28 cellular contexts compared by ENCODE assay signal in the genomic region with DNA sequence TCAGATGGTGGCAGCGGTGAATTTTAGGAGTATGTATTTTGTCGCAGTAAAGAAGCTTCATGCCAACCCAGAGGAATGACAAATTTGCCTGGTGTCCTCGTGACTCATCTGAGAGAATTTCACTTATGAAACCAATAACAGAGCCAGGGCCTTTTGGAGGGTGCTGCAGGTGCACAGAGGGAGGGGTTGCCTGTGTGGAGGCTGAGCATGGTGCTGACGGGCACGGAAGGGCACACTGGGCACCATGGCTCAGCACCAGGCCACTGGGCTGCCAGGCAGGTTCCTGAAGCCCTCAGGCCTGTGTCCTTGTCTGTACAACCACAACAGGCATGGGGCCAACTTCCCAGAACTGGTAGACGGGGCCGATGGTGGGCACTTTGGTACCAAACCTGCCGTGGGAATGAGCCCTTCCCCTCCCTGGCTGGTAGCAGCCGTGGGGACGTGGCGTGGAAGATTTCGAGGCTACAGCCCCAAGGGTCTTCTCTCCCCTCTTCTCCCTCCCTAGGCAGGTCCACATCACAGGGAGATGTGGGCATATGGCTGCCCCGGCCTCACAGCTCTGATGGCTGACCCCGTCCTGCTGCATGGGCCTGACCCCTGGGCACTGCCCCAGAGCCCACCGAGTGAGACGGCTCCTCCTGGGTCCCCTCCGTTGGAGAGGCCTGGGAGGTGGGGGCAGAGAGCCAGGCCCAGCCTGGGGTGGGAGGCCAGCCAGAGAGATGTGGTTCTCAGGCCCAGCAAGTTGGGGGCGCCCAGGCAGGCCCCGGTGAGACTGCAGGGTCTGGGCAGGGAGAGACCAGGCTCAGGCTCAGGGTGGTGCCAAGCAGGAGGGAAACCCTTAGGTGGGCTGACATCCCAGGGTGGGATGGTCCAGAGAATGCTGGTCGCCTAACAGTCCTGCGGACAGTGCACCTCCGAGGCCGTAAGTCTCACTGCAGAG. TPM values are rescaled to one million over a fixed set of nuclear protein-coding genes. Genes with fewer than 3 reads are reported as not detected.
DNase-seq lines count a peak whose midpoint lies in the region; ATAC-seq, FAIRE-seq and TF ChIP-seq lines count a peak whose summit lies in the region.
"Had no signal": no experiment of that assay in that cellular context is flagged by ENCODE, and none has a peak within 500 bp of the region (broad histone marks: within the 10 kb centered on the region; RNA-seq: fewer than 3 reads in every experiment).

No MANE protein-coding gene starts in this region.

- H4K91ac ChIP-seq in H1 (replicated peaks; ENCODE audit: insufficient read length, low read length), result no peak overlapping the region

- no peaks in the 10 kb centered on the region for H3K27me3 ChIP-seq in H1 (replicated peaks in 1 of 4; ENCODE audit: control insufficient read depth in 3 of 4, extremely low read depth in 1 of 4, insufficient read depth in 3 of 4, low read length in 3 of 4)
- H3K27me3 ChIP-seq: cardiac muscle cell, uterus had no signal

- peaks cover 0 to 5% (median 0%) of the 10 kb centered on the region in 4 experiments; a peak in 2 of 7 replicates for H3K4me1 ChIP-seq in H1 (replicated peaks in 1 of 4; ENCODE audit: control insufficient read depth in 3 of 4, insufficient read depth in 4 of 4, low read length in 3 of 4)
- H3K4me1 ChIP-seq: gastroesophageal sphincter, uterus had no signal

- peaks cover 0 to 7% of the 10 kb centered on the region in 2 experiments for H4K20me1 ChIP-seq in H1 (replicated peaks in 1 of 2; ENCODE audit: control insufficient read depth in 1 of 2, insufficient read depth in 2 of 2, low read length in 2 of 2)

- no peak overlapping the region for H2BK15ac ChIP-seq in H1 (ENCODE audit: low read length)

- peaks cover 4% of the 10 kb centered on the region; the same call in 1 of the 2 replicates for H3K23me2 ChIP-seq in H1 (ENCODE audit: low read depth, low read length)

- DNase-seq in Ammon's horn (ENCODE audit: low spot score), result peak; percentile 45
- DNase-seq in HTR-8/SVneo (ENCODE audit: insufficient read length, low spot score), result no peak
- no peak for DNase-seq in H1 (ENCODE audit: low read depth in 1 of 2, low spot score in 2 of 2)
- DNase-seq in posterior vena cava (ENCODE audit: low spot score), result peak; percentile 72
- DNase-seq in NCI-H146 treated with DMSO at 0.1 percent for 48 hours (lab: John Stamatoyannopoulos, UW; ENCODE audit: unreplicated experiment), result no peak
- DNase-seq in amygdala (lab: John Stamatoyannopoulos, UW), result no peak
- DNase-seq: activated CD4-positive, alpha-beta T cell treated with anti-CD3 and anti-CD28 coated beads, Interleukin-2, amount 10 ng/mL, durations not matched to agents 24 days and 14 days; activated naive CD4-positive, alpha-beta T cell treated with anti-CD3 and anti-CD28 coated beads for 36 hours; activated T-cell treated with anti-CD3 and anti-CD28 coated beads, Interleukin-2, amount 50 U/mL, for 4 hours; amniotic stem cell; CD4-positive, alpha-beta memory T cell; endodermal cell; GOT3; NCI-H1694; NCI-H2171 treated with DMSO at 0.1 percent for 48 hours; NCI-H524 treated with DMSO at 0.1 percent for 48 hours; stimulated activated CD4-positive, alpha-beta T cell treated with anti-CD3 and anti-CD28 coated beads, Interleukin-12 subunit alpha, Interleukin-12 subunit beta, amount 100 ng/mL, for 4 hours; stimulated activated CD4-positive, alpha-beta T cell treated with anti-CD3 and anti-CD28 coated beads, Interleukin-4, amount 100 ng/mL, for 24 hours; stimulated activated naive B cell treated with anti-CD40 and anti-IgM and Interleukin-4, amounts not matched to agents 10 μg/mL and 1 μg/mL and 100 μg/mL, for 72 hours; T-helper 2 cell; uterus had no signal

- no peak overlapping the region for H2BK20ac ChIP-seq in H1 (ENCODE audit: low read length)

- WGBS in H1 (ENCODE audit: extremely low coverage in 1 of 2, insufficient coverage in 1 of 2, insufficient read length in 1 of 2, insufficient replicate concordance in 2 of 2, low coverage in 1 of 2, low lambda C conversion rate in 2 of 2, missing lambda C conversion rate in 1 of 2), 2 experiments, result 91% methylated on average over 21 of the region's 23 CpGs; no CpG with 5 or more reads in 1 of the 2 experiments

- CTCF ChIA-PET in H1 (lab: Charles Lee; ENCODE audit: partially characterized antibody), result interaction anchor here (1.0 kb wide), 1 partner anchor 15 kb away, joined by 3 read pairs; no protein-coding TSS in a partner anchor

- TF ChIP-seq EP300 in H1 (IDR thresholded peaks at IDR 0.05; ENCODE audit: borderline replicate concordance in 1 of 2, low read depth in 2 of 2, low read length in 2 of 2), result no peak

- no peak overlapping the region for H3K4me3 ChIP-seq in H1 (ENCODE audit: extremely low read depth in 1 of 4, insufficient read depth in 2 of 4, low read depth in 3 of 4, low read length in 4 of 4)
- H3K4me3 ChIP-seq: cardiac muscle cell, gastroesophageal sphincter, SK-N-MC, uterus had no signal

- no peak overlapping the region for H3K9ac ChIP-seq in H1 (replicated peaks in 1 of 4; ENCODE audit: extremely low read depth in 1 of 4, low read depth in 3 of 4, low read length in 3 of 4)
- H3K9ac ChIP-seq: KMS-11 had no signal

- TF ChIP-seq POLR2A in H1 (IDR thresholded peaks at IDR 0.05; ENCODE audit: control extremely low read depth in 1 of 2, low read depth in 2 of 2, low read length in 2 of 2), result no peak

- intact Hi-C loops in posterior vena cava (cut with DNase I), result no loop called here

- no peak overlapping the region for H2AFZ ChIP-seq in H1 (ENCODE audit: low read length)

- H3K23ac ChIP-seq in H1 (ENCODE audit: insufficient read length), result no peak overlapping the region

- no peak for TF ChIP-seq RAD21 in H1 (IDR thresholded peaks at IDR 0.05 in 1 of 2, conservative IDR thresholded peaks at IDR 0.05 in 1 of 2; ENCODE audit: low read depth in 2 of 2, low read length in 2 of 2)

- H3K14ac ChIP-seq in H1 (ENCODE audit: insufficient read length), result no peak overlapping the region

- no peak overlapping the region for H2AK5ac ChIP-seq in H1 (ENCODE audit: low read depth, low read length)

- H3K27ac ChIP-seq in H1 (ENCODE audit: low read depth, low read length), result no peak overlapping the region
- H3K27ac ChIP-seq: cardiac muscle cell, gastroesophageal sphincter, KMS-11, SK-N-MC, uterus had no signal

- no peak overlapping the region for H2BK12ac ChIP-seq in H1 (ENCODE audit: low read depth, low read length)

- 0 out of 2 replicates have a peak, but pooled peaks cover 2% of the 10 kb centered on the region for H3K79me1 ChIP-seq in H1 (ENCODE audit: low read depth, low read length)

- no peaks in the 10 kb centered on the region for H3K9me3 ChIP-seq in H1 (ENCODE audit: insufficient read depth in 2 of 2, low read depth in 1 of 2, low read length in 1 of 2)
- H3K9me3 ChIP-seq: gastroesophageal sphincter, uterus had no signal

- H2BK120ac ChIP-seq in H1 (replicated peaks; ENCODE audit: low read depth, low read length), result no peak overlapping the region

- no peak overlapping the region for H3K4me2 ChIP-seq in H1 (ENCODE audit: insufficient read depth in 1 of 2, low read depth in 2 of 2, low read length in 2 of 2)
- H3K4me2 ChIP-seq: KMS-11 had no signal

- H3K4ac ChIP-seq in H1 (replicated peaks; ENCODE audit: insufficient read length, low read depth, low read length), result no peak overlapping the region

- no peak overlapping the region for H4K5ac ChIP-seq in H1 (ENCODE audit: insufficient read length, low read depth, low read length)

- no peak overlapping the region for H2BK5ac ChIP-seq in H1 (ENCODE audit: low read depth, low read length)

- no peaks in the 10 kb centered on the region; a peak in 1 of 8 replicates for H3K36me3 ChIP-seq in H1 (ENCODE audit: control insufficient read depth in 2 of 4, insufficient read depth in 4 of 4, low read length in 3 of 4)
- H3K36me3 ChIP-seq: cardiac muscle cell, gastroesophageal sphincter, uterus had no signal

- H3K18ac ChIP-seq in H1 (ENCODE audit: extremely low read depth, low read length), result no peak overlapping the region

- ATAC-seq in HG02852 (IDR thresholded peaks at IDR 0.05; ENCODE audit: unreplicated experiment), result no peak
- ATAC-seq: activated T-cell treated with anti-CD3 and anti-CD28 coated beads, Interleukin-2, amount 50 U/mL, for 4 hours; gastroesophageal sphincter; stimulated activated naive B cell treated with anti-CD40 and anti-IgM and Interleukin-4, amounts not matched to agents 10 μg/mL and 1 μg/mL and 100 μg/mL, for 72 hours had no signal

- peak; percentile 49 for FAIRE-seq in HTR-8/SVneo (lab: Jason Lieb, UNC)
- FAIRE-seq in H1 (lab: Jason Lieb, UNC), result no peak
- FAIRE-seq: islet of Langerhans, RCC 7860 had no signal

- no peaks in the 10 kb centered on the region for H3K79me2 ChIP-seq in H1 (ENCODE audit: control insufficient read depth in 1 of 2, insufficient read depth in 2 of 2, low read length in 2 of 2)

- H3K56ac ChIP-seq in H1 (replicated peaks; ENCODE audit: insufficient read length, low read depth, low read length), result no peak overlapping the region

- TF ChIP-seq CTCF in H1 (IDR thresholded peaks at IDR 0.05; ENCODE audit: control extremely low read depth in 1 of 3, insufficient read depth in 1 of 3, low read depth in 1 of 3, low read length in 3 of 3), result no peak

- POLR2A ChIA-PET in H1 (lab: Charles Lee; ENCODE audit: partially characterized antibody), result no interaction called here

- H4K8ac ChIP-seq in H1 (ENCODE audit: extremely low read depth, insufficient read depth, low read length), result peak overlapping the region; percentile 58; the same call in 1 of the 2 replicates

TF ChIP-seq in H1, 55 proteins besides CTCF, POLR2A, EP300 and RAD21:
- TF ChIP-seq KDM5A (IDR thresholded peaks at IDR 0.05; ENCODE audit: low read length) (no peak), EZH2 (IDR thresholded peaks at IDR 0.05; ENCODE audit: low read depth, low read length, severe bottlenecking) (no peak), NRF1 (IDR thresholded peaks at IDR 0.05; ENCODE audit: low read depth, low read length) (no peak), KDM1A (IDR thresholded peaks at IDR 0.05; ENCODE audit: borderline replicate concordance, low read length) (no peak)

RNA-seq across cellular contexts. Expression of gene ZNF469, which starts 30.2 kb away (rescaled TPM):
- 1.8 and 2.0 TPM in 2 replicates for total RNA-seq in H1 (2021; fragmentation: NEBNext Ultra II Directional; extraction: Animal tissue kit (Norgen Biotek cat#: 25700))
- polyA plus RNA-seq in H1 (2011; rRNA removed), result 0.30 and 0.53 TPM in 2 replicates
- 0.23 TPM for polyA plus RNA-seq in H1 (2011; cell fraction: cytosol; rRNA removed)
- 1.1 TPM for polyA plus RNA-seq in H1 (2011; cell fraction: nucleus; rRNA removed)
- polyA plus RNA-seq in H1 (2012, experiment 1 of 2), result 0.54 to 0.96 TPM (median 0.90 TPM) in 4 replicates
- 0.63 TPM for polyA plus RNA-seq in H1 (2012, experiment 2 of 2)
- 0.45 TPM for polyA plus RNA-seq in H1 (2013, experiment 1 of 2)
- polyA plus RNA-seq in H1 (2013, experiment 2 of 2), result 0.42 TPM
- 0.32 and 0.41 TPM in 2 replicates for polyA minus RNA-seq in H1 (2011; rRNA and poly(A)+ RNA removed)
- 1.1 TPM for polyA minus RNA-seq in H1 (2011; cell fraction: cytosol; rRNA and poly(A)+ RNA removed)
- 1.5 TPM for polyA minus RNA-seq in H1 (2011; cell fraction: nucleus; rRNA and poly(A)+ RNA removed)
- total RNA-seq in posterior vena cava, result 1 to 10 TPM; 2.9 to 6.2 TPM

Comparison
In these comparisons a context has a peak if more than half of its experiments do, and no peak if none do; other contexts are left out.
1. DNase-seq: peak in Ammon's horn (single experiment) and posterior vena cava (single experiment); none in HTR-8/SVneo (single experiment), H1 (0 of 2), NCI-H146 treated with DMSO at 0.1 percent for 48 hours (single experiment) and amygdala (0 of 56).